ENCODE assay signal across 29 cellular contexts in the genomic region with DNA sequence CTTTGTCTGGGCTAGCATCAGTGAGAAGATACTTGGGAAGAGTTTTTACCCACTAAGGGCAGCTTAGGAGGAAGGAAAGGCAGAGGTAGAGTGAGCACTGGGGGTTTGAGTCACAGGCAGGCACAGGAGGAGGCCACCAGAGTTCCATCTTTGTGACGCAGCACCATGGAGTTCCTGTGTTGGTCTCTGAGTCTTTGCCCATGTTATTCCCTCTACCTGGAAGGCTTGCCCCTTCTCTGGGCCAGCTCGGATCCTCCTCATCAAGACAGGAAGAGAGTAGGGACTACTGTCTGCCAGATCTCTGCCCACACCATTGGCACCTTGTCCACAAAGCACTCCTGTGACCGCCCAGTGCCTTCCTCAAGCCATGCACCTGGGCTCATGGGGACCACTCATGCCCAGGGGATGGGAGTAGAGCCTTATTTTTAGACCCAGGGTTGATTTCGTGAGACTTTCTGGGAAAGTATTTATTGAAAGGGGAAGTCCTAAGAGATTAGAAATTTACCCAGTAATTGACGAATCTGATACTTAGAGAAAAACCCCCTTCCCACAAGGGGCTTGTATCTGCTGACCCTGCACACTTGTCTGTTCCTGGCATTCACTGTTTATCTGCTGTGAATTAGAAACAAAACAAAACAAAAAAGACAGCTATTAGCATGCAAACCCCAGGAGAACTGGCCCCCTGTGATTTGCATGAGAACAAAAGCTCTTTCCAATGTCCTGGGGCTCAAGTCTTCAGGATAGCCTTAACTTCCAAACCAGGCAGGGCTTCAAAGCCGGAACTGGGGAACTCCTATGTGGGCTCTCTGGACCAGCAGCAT. TPM values are rescaled to one million over a fixed set of nuclear protein-coding genes. Genes with fewer than 3 reads are reported as not detected.
DNase-seq lines count a peak whose midpoint lies in the region; ATAC-seq and FAIRE-seq lines count a peak whose summit lies in the region.
"Had no signal": no experiment of that assay in that cellular context is flagged by ENCODE, and none has a peak within 500 bp of the region (broad histone marks: within the 10 kb centered on the region; RNA-seq: fewer than 3 reads in every experiment).

No MANE protein-coding gene starts in this region.

- H3K9ac ChIP-seq in HUES48 (ENCODE audit: low read depth, low read length) = no peak overlapping the region
- H3K9ac ChIP-seq in mesendoderm (ENCODE audit: low read length) = no peak overlapping the region
- H3K9ac ChIP-seq: BLaER1, GM23248, SK-N-SH had no signal

- no peak overlapping the region for H2AK5ac ChIP-seq in mesendoderm (ENCODE audit: low read length)

- H4K5ac ChIP-seq in mesendoderm (ENCODE audit: low read length) = no peak overlapping the region

- H3K27me3 Mint-ChIP-seq in naive thymus-derived CD8-positive, alpha-beta T cell = peaks cover 0 to 41% (median 3%) of the 10 kb centered on the region in 5 donors

- no peak overlapping the region for H4K8ac ChIP-seq in mesendoderm (ENCODE audit: low read depth, low read length)

- no peak overlapping the region for H3K18ac ChIP-seq in mesendoderm (ENCODE audit: low read length)

- H3K4me2 ChIP-seq in mesendoderm (ENCODE audit: low read length) = no peak overlapping the region
- H3K4me2 ChIP-seq: BLaER1, SK-N-SH had no signal

- no peak for ATAC-seq in HG03139 (IDR thresholded peaks at IDR 0.05; ENCODE audit: unreplicated experiment)
- no peak for ATAC-seq in naive thymus-derived CD8-positive, alpha-beta T cell

- H3K36me3 ChIP-seq in HUES48 (ENCODE audit: control insufficient read depth, insufficient read depth, low read length) (no peaks in the 10 kb centered on the region), mesendoderm (ENCODE audit: control insufficient read depth, insufficient read depth, low read length) (no peaks in the 10 kb centered on the region)
- H3K36me3 ChIP-seq: BLaER1 had no signal

- peak overlapping the region; percentile 22 for H3K56ac ChIP-seq in mesendoderm (ENCODE audit: low read length)

- H2BK15ac ChIP-seq in mesendoderm (replicated peaks; ENCODE audit: low read depth) = no peak overlapping the region

- peaks cover 0 to 14% (median 3%) of the 10 kb centered on the region in 3 donors for H3K36me3 Mint-ChIP-seq in naive thymus-derived CD8-positive, alpha-beta T cell
- H3K36me3 Mint-ChIP-seq: type B pancreatic cell had no signal

- no peak overlapping the region for H3K23ac ChIP-seq in mesendoderm (ENCODE audit: low read length)

- H3K4me3 ChIP-seq in HUES48 (ENCODE audit: low read depth, low read length) = no peak overlapping the region
- no peak overlapping the region for H3K4me3 ChIP-seq in mesendoderm (ENCODE audit: low read length)
- H3K4me3 ChIP-seq: BLaER1, GM23248, lung had no signal

- H3K4me1 ChIP-seq in HUES48 (ENCODE audit: control insufficient read depth, insufficient read depth, low read length) (peaks cover 16% of the 10 kb centered on the region), mesendoderm (ENCODE audit: control insufficient read depth, low read depth, low read length) (no peaks in the 10 kb centered on the region)

- POLR2A ChIA-PET in naive thymus-derived CD8-positive, alpha-beta T cell (lab: Charles Lee) = no interaction called here

- FAIRE-seq in GM18507 (lab: Jason Lieb, UNC) = peak; percentile 29
- FAIRE-seq: colon, frontal cortex had no signal

- no peaks in the 10 kb centered on the region for H3K79me2 ChIP-seq in mesendoderm (ENCODE audit: control insufficient read depth, insufficient read depth, low read length)

- peaks cover 0 to 2% (median 0%) of the 10 kb centered on the region in 4 donors for H3K4me1 Mint-ChIP-seq in naive thymus-derived CD8-positive, alpha-beta T cell

- DNase-seq in ELF-1 (ENCODE audit: low read depth, low spot score) (peak; percentile 67), GM18507 (ENCODE audit: extremely low spot score, insufficient read length, low read depth) (no peak), mesendoderm (peak; percentile 26), EL (no peak)
- DNase-seq in stimulated activated CD4-positive, alpha-beta T cell treated with anti-CD3 and anti-CD28 coated beads, Interleukin-2, amount 100 ng/mL, for 48 hours = no peak
- DNase-seq in naive thymus-derived CD8-positive, alpha-beta T cell = no peak
- DNase-seq: activated CD4-positive, alpha-beta T cell treated with anti-CD3 and anti-CD28 coated beads, Interleukin-2, amount 50 U/mL, for 48 hours; activated gamma-delta T cell treated with Interleukin-2 at 50 U/mL for 16 hours; activated T-cell treated with anti-CD3 and anti-CD28 coated beads for 4 hours; COR-L47; DMS79 treated with DMSO at 0.1 percent for 48 hours; effector memory CD4-positive, alpha-beta T cell; GM23248; hippocampal formation; islet precursor cell; MM.1S; NCI-H1417 treated with DMSO at 0.1 percent for 48 hours; NCI-H524; RPMI8226; SK-N-SH; stimulated activated CD4-positive, alpha-beta T cell treated with anti-CD3 and anti-CD28 coated beads, Interleukin-12 subunit alpha, Interleukin-12 subunit beta, amount 100 ng/mL, for 4 hours; T-helper 2 cell had no signal

- H3K27ac ChIP-seq in HUES48 (ENCODE audit: low read depth, low read length) = peak overlapping the region; percentile 29
- no peak overlapping the region for H3K27ac ChIP-seq in mesendoderm (ENCODE audit: low read depth, low read length)
- H3K27ac ChIP-seq: BLaER1, GM23248 had no signal

- H3K27me3 ChIP-seq in HUES48 (ENCODE audit: control insufficient read depth, insufficient read depth, low read length) (no peaks in the 10 kb centered on the region; the same call in 1 of the 2 replicates), mesendoderm (ENCODE audit: insufficient read depth, low read length, poor library complexity) (no peaks in the 10 kb centered on the region)
- H3K27me3 ChIP-seq: BLaER1 had no signal

- no peak overlapping the region for H3K4ac ChIP-seq in mesendoderm (ENCODE audit: low read depth, low read length)

- H3K79me1 ChIP-seq in mesendoderm (ENCODE audit: low read length) = no peaks in the 10 kb centered on the region

- no peak overlapping the region for H3K27ac Mint-ChIP-seq in naive thymus-derived CD8-positive, alpha-beta T cell

- H2BK120ac ChIP-seq in mesendoderm (ENCODE audit: low read depth, low read length) = no peak overlapping the region

- no peaks in the 10 kb centered on the region for H3K9me3 ChIP-seq in HUES48 (ENCODE audit: control insufficient read depth, insufficient read depth, low read length)
- H3K9me3 ChIP-seq: SK-N-SH had no signal

- peaks cover 0 to 17% (median 6%) of the 10 kb centered on the region in 9 donors for H3K9me3 Mint-ChIP-seq in naive thymus-derived CD8-positive, alpha-beta T cell

- no CpG with 5 or more reads among the region's 6 CpGs for WGBS in mesendoderm (ENCODE audit: extremely low coverage, insufficient coverage, low lambda C conversion rate)

- H3K4me3 Mint-ChIP-seq in naive thymus-derived CD8-positive, alpha-beta T cell = no peak overlapping the region
- H3K4me3 Mint-ChIP-seq: type B pancreatic cell had no signal

- H2BK5ac ChIP-seq in mesendoderm (ENCODE audit: low read length) = no peak overlapping the region

RNA-seq across cellular contexts. Expression of a gene that starts 35.9 kb away (rescaled TPM):
- polyA plus RNA-seq in mesendoderm (2013, experiment 1 of 2) = 0.08 TPM
- polyA plus RNA-seq in mesendoderm (2013, experiment 2 of 2) = 0.04 TPM
- not detected for total RNA-seq in naive thymus-derived CD8-positive, alpha-beta T cell
- not detected for polyA plus RNA-seq in naive thymus-derived CD8-positive, alpha-beta T cell
- total RNA-seq: frontal cortex had no signal

Comparison
In these comparisons a context has a peak if more than half of its experiments do, and no peak if none do; other contexts are left out.
1. DNase-seq: peak in ELF-1 (single experiment) and mesendoderm (single experiment); none in GM18507 (single experiment), stimulated activated CD4-positive, alpha-beta T cell treated with anti-CD3 and anti-CD28 coated beads, Interleukin-2, amount 100 ng/mL, for 48 hours (0 of 2), EL (single experiment) and naive thymus-derived CD8-positive, alpha-beta T cell (0 of 10).